Comparison of ENCODE assay signal across 19 cellular contexts in genomic region chr13:20708216-20708615, GRCh38.
"Had no signal": no experiment of that assay in that cellular context is flagged by ENCODE, and none has a peak within 500 bp of the region (broad histone marks: within the 10 kb centered on the region; RNA-seq: fewer than 3 reads in every experiment).

No MANE protein-coding gene starts in this region.

- H3K27me3 ChIP-seq: breast epithelium, upper lobe of left lung had no signal

- H3K36me3 ChIP-seq: breast epithelium, heart right ventricle, upper lobe of left lung had no signal

- H3K4me3 Mint-ChIP-seq: activated CD8-positive, alpha-beta T cell treated with anti-CD3 and anti-CD28 coated beads for 36 hours; WTC11 had no signal

- H3K4me3 ChIP-seq: breast epithelium, heart right ventricle, lung, skin epidermis, upper lobe of left lung had no signal

- H3K27ac ChIP-seq: breast epithelium, foreskin keratinocyte, upper lobe of left lung had no signal

- H3K9me3 Mint-ChIP-seq: activated CD8-positive, alpha-beta T cell treated with anti-CD3 and anti-CD28 coated beads for 36 hours; activated naive CD4-positive, alpha-beta T cell treated with anti-CD3 and anti-CD28 coated beads, Interleukin-2, amount 50 U/mL, for 72 hours; WTC11 had no signal

- H3K27ac Mint-ChIP-seq: activated CD8-positive, alpha-beta T cell treated with anti-CD3 and anti-CD28 coated beads for 36 hours; activated naive CD4-positive, alpha-beta T cell treated with anti-CD3 and anti-CD28 coated beads, Interleukin-2, amount 50 U/mL, for 72 hours; WTC11 had no signal

- DNase-seq: activated CD4-positive, alpha-beta T cell treated with anti-CD3 and anti-CD28 coated beads for 48 hours; activated CD8-positive, alpha-beta T cell treated with anti-CD3 and anti-CD28 coated beads for 36 hours; activated gamma-delta T cell; activated T-cell treated with anti-CD3 and anti-CD28 coated beads, Interleukin-2, amount 50 U/mL, for 48 hours; heart right ventricle; left colon; retina; stimulated activated CD4-positive, alpha-beta T cell treated with anti-CD3 and anti-CD28 coated beads, Interleukin-15, amount 100 ng/mL, for 24 hours; stimulated activated CD4-positive, alpha-beta T cell treated with anti-CD3 and anti-CD28 coated beads, Interleukin-4, amount 100 ng/mL, for 24 hours; stimulated activated naive CD4-positive, alpha-beta T cell; SW 1271; upper lobe of left lung had no signal

- H3K4me1 ChIP-seq: breast epithelium, foreskin keratinocyte had no signal

- ATAC-seq: activated CD8-positive, alpha-beta T cell treated with anti-CD3 and anti-CD28 coated beads for 36 hours; esophagus mucosa; foreskin keratinocyte; left colon; WTC11 had no signal

- H3K9me3 ChIP-seq: breast epithelium, heart right ventricle, upper lobe of left lung had no signal

- H3K36me3 Mint-ChIP-seq: activated naive CD4-positive, alpha-beta T cell treated with anti-CD3 and anti-CD28 coated beads, Interleukin-2, amount 50 U/mL, for 72 hours; WTC11 had no signal
